Comparison of ENCODE assay signal across 10 cellular contexts in the genomic region with DNA sequence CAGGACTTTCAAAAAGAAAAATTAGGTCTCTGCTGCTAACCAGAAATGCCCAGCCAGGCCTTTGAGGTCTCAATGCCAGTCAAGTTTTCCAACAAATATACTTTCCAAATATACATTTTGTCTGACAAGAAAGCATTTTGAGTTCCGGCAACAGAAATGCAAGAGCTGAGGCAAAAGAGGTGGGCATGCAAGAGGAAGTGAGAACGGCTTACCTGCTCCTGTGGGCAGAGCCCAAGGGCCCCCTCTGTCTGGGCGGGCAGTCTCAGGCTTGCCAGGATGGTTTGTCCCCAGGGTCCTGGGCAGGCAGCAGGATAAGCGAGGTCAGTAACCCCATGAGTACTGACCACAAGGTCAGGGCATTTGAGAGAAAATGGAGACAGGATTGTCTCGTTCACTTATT.
"Had no signal": no experiment of that assay in that cellular context is flagged by ENCODE, and none has a peak within 500 bp of the region (broad histone marks: within the 10 kb centered on the region; RNA-seq: fewer than 3 reads in every experiment).

No MANE protein-coding gene starts in this region.

- H3K27ac ChIP-seq: coronary artery, right atrium auricular region had no signal

- H3K4me3 ChIP-seq: coronary artery, right atrium auricular region had no signal

- H3K4me1 ChIP-seq: right atrium auricular region had no signal

- H3K9me3 Mint-ChIP-seq: activated T-cell treated with anti-CD3 and anti-CD28 coated beads, Interleukin-2, amount 50 U/mL, for 24 hours; brain; central memory CD8-positive, alpha-beta T cell; nephron progenitor cell; T-helper 2 cell treated with Interferon-gamma antibody and Interleukin-4, amounts not matched to agents 5 μg/mL and 100 μg/mL, for 36 hours had no signal

- H3K36me3 ChIP-seq: right atrium auricular region had no signal

- H3K4me1 Mint-ChIP-seq: central memory CD8-positive, alpha-beta T cell had no signal

- H3K4me3 Mint-ChIP-seq: activated T-cell treated with anti-CD3 and anti-CD28 coated beads, Interleukin-2, amount 50 U/mL, for 24 hours; central memory CD8-positive, alpha-beta T cell; nephron progenitor cell had no signal

- DNase-seq: amygdala, nephron progenitor cell, occipital lobe had no signal

- H3K27me3 ChIP-seq: right atrium auricular region had no signal

- H3K36me3 Mint-ChIP-seq: brain had no signal

- H3K27ac Mint-ChIP-seq: nephron progenitor cell; progenitor cell of endocrine pancreas; T-helper 2 cell treated with Interferon-gamma antibody and Interleukin-4, amounts not matched to agents 5 μg/mL and 100 μg/mL, for 36 hours had no signal

- H3K9me3 ChIP-seq: right atrium auricular region had no signal
